4 cellular contexts compared by ENCODE assay signal in genomic region chr5:1021969-1022336, GRCh38. TPM values are rescaled to one million over a fixed set of nuclear protein-coding genes. Genes with fewer than 3 reads are reported as not detected.
"Had no signal": no experiment of that assay in that cellular context is flagged by ENCODE, and none has a peak within 500 bp of the region (broad histone marks: within the 10 kb centered on the region; RNA-seq: fewer than 3 reads in every experiment).

No MANE protein-coding gene starts in this region.

RNA-seq across cellular contexts. Expression of gene NKD2, which starts 13.4 kb away (rescaled TPM):
- total RNA-seq: myocyte, osteocyte had no signal
- polyA plus RNA-seq: keratinocyte; naive thymus-derived CD4-positive, alpha-beta T cell had no signal
